ENCODE assay signal across 13 cellular contexts in genomic region chr14:89848165-89848564, GRCh38.
DNase-seq lines count a peak whose midpoint lies in the region; ATAC-seq and TF ChIP-seq lines count a peak whose summit lies in the region.
"Had no signal": no experiment of that assay in that cellular context is flagged by ENCODE, and none has a peak within 500 bp of the region (broad histone marks: within the 10 kb centered on the region; RNA-seq: fewer than 3 reads in every experiment).

No MANE protein-coding gene starts in this region.

- no peak overlapping the region for H3K9ac ChIP-seq in OCI-LY3 (ENCODE audit: low read length)
- H3K9ac ChIP-seq: parathyroid adenoma had no signal

- H3K27ac ChIP-seq in OCI-LY3 (ENCODE audit: low read length), result no peak overlapping the region
- no peak overlapping the region for H3K27ac ChIP-seq in esophagus muscularis mucosa (replicated peaks in 1 of 4)
- no peak overlapping the region for H3K27ac ChIP-seq in gastrocnemius medialis
- H3K27ac ChIP-seq: esophagus squamous epithelium, parathyroid adenoma had no signal

- H3K9me3 ChIP-seq in OCI-LY3 (ENCODE audit: insufficient read depth, low read length) (no peaks in the 10 kb centered on the region), esophagus muscularis mucosa (no peaks in the 10 kb centered on the region), gastrocnemius medialis (no peaks in the 10 kb centered on the region)
- H3K9me3 ChIP-seq: esophagus squamous epithelium had no signal

- H3K27me3 ChIP-seq in OCI-LY3 (ENCODE audit: low read depth, low read length) (no peaks in the 10 kb centered on the region), esophagus muscularis mucosa (no peaks in the 10 kb centered on the region), gastrocnemius medialis (no peaks in the 10 kb centered on the region)
- H3K27me3 ChIP-seq: esophagus squamous epithelium had no signal

- H4K20me1 ChIP-seq in OCI-LY3 (ENCODE audit: insufficient read depth, low read length), result no peaks in the 10 kb centered on the region

- 70% methylated on average over 2 of the region's 2 CpGs for WGBS in esophagus muscularis mucosa

- in situ Hi-C loops in gastrocnemius medialis (cut with MboI; ENCODE audit: low sequenced_read_pairs in 4 of 4), result no loop called here

- intact Hi-C loops in esophagus muscularis mucosa (cut with DNase I), result loop anchor here (5.0 kb wide), 1 partner anchor 821 kb away; no protein-coding TSS in a partner anchor
- intact Hi-C loops in gastrocnemius medialis (cut with DNase I; ENCODE audit: low total_unique reads), result no loop called here

- TF ChIP-seq POLR2A in esophagus muscularis mucosa (IDR thresholded peaks at IDR 0.05; ENCODE audit: low read depth), result no peak
- no peak for TF ChIP-seq POLR2A in gastrocnemius medialis (IDR thresholded peaks at IDR 0.05)

- TF ChIP-seq CTCF in OCI-LY3 (IDR thresholded peaks at IDR 0.05; ENCODE audit: low read depth, low read length) (peak; percentile 14; the same call in 1 of the 2 replicates), esophagus muscularis mucosa (IDR thresholded peaks at IDR 0.05) (peak; percentile 25 to 46 (median 28)), gastrocnemius medialis (IDR thresholded peaks at IDR 0.05 in 4 of 5, conservative IDR thresholded peaks at IDR 0.05 in 1 of 5) (peak in 3 of 5 experiments; percentile 16 to 22 (median 20))

- POLR2A ChIA-PET in HEK293T (lab: Yijun Ruan, JAX), result no interaction called here

- H3K4me2 ChIP-seq in OCI-LY3 (ENCODE audit: low read length), result no peak overlapping the region

- DNase-seq in NCI-H1694 treated with DMSO at 0.1 percent for 48 hours (lab: John Stamatoyannopoulos, UW), result peak; percentile 10
- DNase-seq in NCI-H1694 (lab: John Stamatoyannopoulos, UW), result no peak
- DNase-seq in esophagus muscularis mucosa (ENCODE audit: extremely low spot score), result no peak
- DNase-seq in gastrocnemius medialis, result no peak
- DNase-seq in HEK293T (ENCODE audit: extremely low spot score), result no peak
- no peak for DNase-seq in cortex of kidney (lab: John Stamatoyannopoulos, UW)
- no peak for DNase-seq in COLO668 (lab: John Stamatoyannopoulos, UW; ENCODE audit: unreplicated experiment)
- DNase-seq: esophagus squamous epithelium; GF-D8; NCI-H187 treated with DMSO at 0.1 percent for 48 hours; stimulated activated CD4-positive, alpha-beta T cell treated with anti-CD3 and anti-CD28 coated beads, Interleukin-4, amount 100 ng/mL, for 4 hours had no signal

- CTCF ChIA-PET in HEK293T (lab: Yijun Ruan, JAX), result no interaction called here

- no peak overlapping the region for H2AFZ ChIP-seq in OCI-LY3 (ENCODE audit: low read depth, low read length)
- H2AFZ ChIP-seq: parathyroid adenoma had no signal

- no peak for ATAC-seq in gastrocnemius medialis

- H3K36me3 ChIP-seq in OCI-LY3 (replicated peaks; ENCODE audit: low read depth, low read length) (no peaks in the 10 kb centered on the region), esophagus muscularis mucosa (no peaks in the 10 kb centered on the region), gastrocnemius medialis (no peaks in the 10 kb centered on the region)
- H3K36me3 ChIP-seq: esophagus squamous epithelium had no signal

- TF ChIP-seq EP300 in esophagus muscularis mucosa (IDR thresholded peaks at IDR 0.05), result no peak

- H3K4me1 ChIP-seq in OCI-LY3 (ENCODE audit: low read length) (peaks cover 10% of the 10 kb centered on the region), esophagus muscularis mucosa (peaks cover 0 to 13% (median 6%) of the 10 kb centered on the region in 4 donors), gastrocnemius medialis (no peaks in the 10 kb centered on the region)
- H3K4me1 ChIP-seq: esophagus squamous epithelium, parathyroid adenoma had no signal

- H3K79me2 ChIP-seq in OCI-LY3 (ENCODE audit: low read length), result no peaks in the 10 kb centered on the region
- H3K79me2 ChIP-seq: parathyroid adenoma had no signal

- no peak overlapping the region for H3K4me3 ChIP-seq in OCI-LY3 (ENCODE audit: low read length)
- H3K4me3 ChIP-seq in esophagus muscularis mucosa, result no peak overlapping the region
- no peak overlapping the region for H3K4me3 ChIP-seq in gastrocnemius medialis
- H3K4me3 ChIP-seq: esophagus squamous epithelium had no signal

TF ChIP-seq in HEK293T, 16 proteins besides CTCF, POLR2A, EP300 and RAD21:
- TF ChIP-seq HDGF (IDR thresholded peaks at IDR 0.05; ENCODE audit: borderline replicate concordance) (no peak), LEF1 (IDR thresholded peaks at IDR 0.05; ENCODE audit: borderline replicate concordance) (no peak), CTBP1 (IDR thresholded peaks at IDR 0.05; ENCODE audit: borderline replicate concordance) (no peak), ZNF384 (IDR thresholded peaks at IDR 0.05) (no peak), FOXA1 (IDR thresholded peaks at IDR 0.05) (no peak), ELF4 (IDR thresholded peaks at IDR 0.05) (no peak), FOXM1 (IDR thresholded peaks at IDR 0.05; ENCODE audit: borderline replicate concordance) (no peak), BHLHE40 (IDR thresholded peaks at IDR 0.05; ENCODE audit: borderline replicate concordance) (no peak), FOXK2 (IDR thresholded peaks at IDR 0.05) (no peak), ARNT (IDR thresholded peaks at IDR 0.05) (no peak)
TF ChIP-seq in HEK293T: peak in this region for 0.
